Comparison of ENCODE assay signal across 26 cellular contexts in the genomic region with DNA sequence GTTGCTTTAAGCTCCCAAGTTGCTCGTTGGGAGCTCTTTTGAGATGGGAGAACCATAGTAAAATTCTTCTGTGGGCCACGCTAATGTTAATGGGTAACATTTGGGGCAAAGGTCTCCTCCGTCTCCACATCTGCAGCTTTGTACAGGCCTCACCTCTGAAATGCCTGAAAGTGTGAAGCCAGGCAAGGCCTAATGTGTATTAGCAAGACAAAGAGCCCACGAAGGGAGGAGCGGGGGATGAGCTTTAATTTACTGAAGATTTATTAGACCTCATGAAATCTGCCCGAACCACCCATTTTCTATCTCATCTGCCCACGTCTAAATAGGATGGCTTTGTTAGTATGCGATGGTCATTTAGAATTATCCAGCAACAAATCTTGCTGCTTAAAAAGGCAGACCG.
"Had no signal": no experiment of that assay in that cellular context is flagged by ENCODE, and none has a peak within 500 bp of the region (broad histone marks: within the 10 kb centered on the region; RNA-seq: fewer than 3 reads in every experiment).

No MANE protein-coding gene starts in this region.

- H3K4me1 Mint-ChIP-seq: naive thymus-derived CD4-positive, alpha-beta T cell; stimulated activated effector memory CD8-positive, alpha-beta T cell treated with anti-CD3 and anti-CD28 coated beads, Interleukin-12 subunit alpha, Interleukin-12 subunit beta, amount 100 ng/mL, for 72 hours had no signal

- H3K36me3 ChIP-seq: esophagus muscularis mucosa, left lung, right lobe of liver, stomach, thyroid gland, vagina had no signal

- ATAC-seq: left lung; mucosa of descending colon; naive thymus-derived CD4-positive, alpha-beta T cell; psoas muscle; right lobe of liver; stimulated activated effector memory CD8-positive, alpha-beta T cell treated with anti-CD3 and anti-CD28 coated beads, Interleukin-12 subunit alpha, Interleukin-12 subunit beta, amount 100 ng/mL, for 72 hours had no signal

- H3K9me3 Mint-ChIP-seq: stimulated activated effector memory CD8-positive, alpha-beta T cell treated with anti-CD3 and anti-CD28 coated beads, Interleukin-12 subunit alpha, Interleukin-12 subunit beta, amount 100 ng/mL, for 72 hours had no signal

- H3K27ac ChIP-seq: esophagus muscularis mucosa, left lung, psoas muscle, right lobe of liver, stomach, thyroid gland, vagina had no signal

- H3K27ac Mint-ChIP-seq: mesothelial cell of epicardium; naive thymus-derived CD4-positive, alpha-beta T cell; nephron progenitor cell; stimulated activated effector memory CD8-positive, alpha-beta T cell treated with anti-CD3 and anti-CD28 coated beads, Interleukin-12 subunit alpha, Interleukin-12 subunit beta, amount 100 ng/mL, for 72 hours had no signal

- H3K4me3 ChIP-seq: esophagus muscularis mucosa, left lung, mucosa of descending colon, psoas muscle, right lobe of liver, smooth muscle cell, stomach, thyroid gland, vagina had no signal

- H3K4me1 ChIP-seq: esophagus muscularis mucosa, left lung, psoas muscle, right lobe of liver, stomach, thyroid gland, vagina had no signal

- H3K36me3 Mint-ChIP-seq: mesothelial cell of epicardium; naive thymus-derived CD4-positive, alpha-beta T cell; stimulated activated effector memory CD8-positive, alpha-beta T cell treated with anti-CD3 and anti-CD28 coated beads, Interleukin-12 subunit alpha, Interleukin-12 subunit beta, amount 100 ng/mL, for 72 hours had no signal

- H3K27me3 ChIP-seq: esophagus muscularis mucosa, left lung, right lobe of liver, stomach, thyroid gland, vagina had no signal

- DNase-seq: caudate nucleus; cerebellar nuclear complex; cortex of kidney; effector CD8-positive, alpha-beta T cell; foreskin melanocyte; kidney; left lung; mesenchymal stem cell; mucosa of descending colon; naive thymus-derived CD4-positive, alpha-beta T cell; nephron progenitor cell; nucleus accumbens; psoas muscle; right lobe of liver; stimulated activated CD4-positive, alpha-beta T cell treated with anti-CD3 and anti-CD28 coated beads, Interleukin-12 subunit alpha, Interleukin-12 subunit beta, amount 100 ng/mL, for 4 hours; stimulated activated CD4-positive, alpha-beta T cell treated with anti-CD3 and anti-CD28 coated beads, Interleukin-1b, Interleukin-23, amount 100 ng/mL, for 48 hours; stimulated activated CD4-positive, alpha-beta T cell treated with anti-CD3 and anti-CD28 coated beads, Interleukin-4, amount 100 ng/mL, for 24 hours; stimulated activated naive CD4-positive, alpha-beta T cell treated with Interleukin-2 at 50 U/mL for 16 hours; stomach; thyroid gland; trophoblast cell had no signal

- H3K9me3 ChIP-seq: esophagus muscularis mucosa, left lung, mucosa of descending colon, psoas muscle, right lobe of liver, stomach, thyroid gland, vagina had no signal

- H3K4me3 Mint-ChIP-seq: mesothelial cell of epicardium; naive thymus-derived CD4-positive, alpha-beta T cell; nephron progenitor cell; stimulated activated effector memory CD8-positive, alpha-beta T cell treated with anti-CD3 and anti-CD28 coated beads, Interleukin-12 subunit alpha, Interleukin-12 subunit beta, amount 100 ng/mL, for 72 hours had no signal
